ENCODE assay signal across 21 cellular contexts in genomic region chr13:77994166-77994565, GRCh38.
DNase-seq lines count a peak whose midpoint lies in the region; ATAC-seq and TF ChIP-seq lines count a peak whose summit lies in the region.
"Had no signal": no experiment of that assay in that cellular context is flagged by ENCODE, and none has a peak within 500 bp of the region (broad histone marks: within the 10 kb centered on the region; RNA-seq: fewer than 3 reads in every experiment).

No MANE protein-coding gene starts in this region.

- peak overlapping the region; percentile 54 for H3K27ac ChIP-seq in cardiac muscle cell
- no peak overlapping the region for H3K27ac ChIP-seq in SJCRH30
- peak overlapping the region; percentile 4 for H3K27ac ChIP-seq in caudate nucleus (ENCODE audit: low read depth, low read length)
- H3K27ac ChIP-seq: 22Rv1, A549, C4-2B, HL-60 had no signal

- H3K27me3 ChIP-seq in cardiac muscle cell, result no peaks in the 10 kb centered on the region
- no peaks in the 10 kb centered on the region for H3K27me3 ChIP-seq in SJCRH30

- no peaks in the 10 kb centered on the region for H3K4me1 Mint-ChIP-seq in stimulated activated memory B cell treated with anti-CD40 and anti-IgM and Interleukin-4, amounts not matched to agents 10 μg/mL and 1 μg/mL and 100 μg/mL, for 72 hours
- no peaks in the 10 kb centered on the region for H3K4me1 Mint-ChIP-seq in activated naive CD4-positive, alpha-beta T cell treated with anti-CD3 and anti-CD28 coated beads, Interleukin-2, amount 10 ng/mL, durations not matched to agents 7 days and 5 days
- H3K4me1 Mint-ChIP-seq: CD4-positive, alpha-beta memory T cell had no signal

- no peaks in the 10 kb centered on the region for H3K36me3 ChIP-seq in cardiac muscle cell
- H3K36me3 ChIP-seq in SJCRH30, result no peaks in the 10 kb centered on the region

- peaks cover 22% of the 10 kb centered on the region for H3K27me3 Mint-ChIP-seq in stimulated activated memory B cell treated with anti-CD40 and anti-IgM and Interleukin-4, amounts not matched to agents 10 μg/mL and 1 μg/mL and 100 μg/mL, for 72 hours
- no peaks in the 10 kb centered on the region for H3K27me3 Mint-ChIP-seq in activated naive CD4-positive, alpha-beta T cell treated with anti-CD3 and anti-CD28 coated beads, Interleukin-2, amount 10 ng/mL, durations not matched to agents 7 days and 5 days

- DNase-seq in cardiac muscle cell (ENCODE audit: low read depth in 1 of 2, low spot score in 1 of 2) (peak in 1 of 2 donors; percentile 51), Right ventricle myocardium inferior (ENCODE audit: missing footprints) (no peak), SJCRH30 (peak; percentile 12 to 13), caudate nucleus (lab: John Stamatoyannopoulos, UW) (no peak), cerebellar cortex (ENCODE audit: low spot score) (no peak)
- no peak for DNase-seq in activated naive CD4-positive, alpha-beta T cell treated with anti-CD3 and anti-CD28 coated beads, Interleukin-2, amount 10 ng/mL, durations not matched to agents 7 days and 5 days
- DNase-seq: AML-193; CD4-positive, alpha-beta memory T cell; DMS153; DMS79; GF-D8; GOT3; H7; HFFc6 had no signal

- ATAC-seq in Right ventricle myocardium inferior (no peak), GM21526 (IDR thresholded peaks at IDR 0.05; ENCODE audit: low FRiP score, unreplicated experiment) (no peak)
- ATAC-seq in stimulated activated memory B cell treated with anti-CD40 and anti-IgM and Interleukin-4, amounts not matched to agents 10 μg/mL and 1 μg/mL and 100 μg/mL, for 72 hours, result peak; percentile 43
- ATAC-seq: A549, HCT116 had no signal

- CTCF ChIA-PET in activated naive CD4-positive, alpha-beta T cell treated with anti-CD3 and anti-CD28 coated beads, Interleukin-2, amount 10 ng/mL, durations not matched to agents 7 days and 5 days (lab: Charles Lee), result no interaction called here

- H3K4me1 ChIP-seq in cardiac muscle cell (ENCODE audit: low read depth) (peaks cover 21% of the 10 kb centered on the region), SJCRH30 (no peaks in the 10 kb centered on the region)
- H3K4me1 ChIP-seq: A549 had no signal

- no peak for TF ChIP-seq CTCF in cardiac muscle cell (IDR thresholded peaks at IDR 0.05; ENCODE audit: low read depth, low read length)

- no peak overlapping the region for H3K4me3 Mint-ChIP-seq in stimulated activated memory B cell treated with anti-CD40 and anti-IgM and Interleukin-4, amounts not matched to agents 10 μg/mL and 1 μg/mL and 100 μg/mL, for 72 hours
- H3K4me3 Mint-ChIP-seq in activated naive CD4-positive, alpha-beta T cell treated with anti-CD3 and anti-CD28 coated beads, Interleukin-2, amount 10 ng/mL, durations not matched to agents 7 days and 5 days, result no peak overlapping the region
- H3K4me3 Mint-ChIP-seq: CD4-positive, alpha-beta memory T cell; HFFc6 had no signal

- H3K36me3 Mint-ChIP-seq in stimulated activated memory B cell treated with anti-CD40 and anti-IgM and Interleukin-4, amounts not matched to agents 10 μg/mL and 1 μg/mL and 100 μg/mL, for 72 hours, result peaks cover 4% of the 10 kb centered on the region
- H3K36me3 Mint-ChIP-seq in activated naive CD4-positive, alpha-beta T cell treated with anti-CD3 and anti-CD28 coated beads, Interleukin-2, amount 10 ng/mL, durations not matched to agents 7 days and 5 days, result no peaks in the 10 kb centered on the region
- H3K36me3 Mint-ChIP-seq: CD4-positive, alpha-beta memory T cell had no signal

- intact Hi-C loops in Right ventricle myocardium inferior (cut with DNase I), result no loop called here

- H3K27ac Mint-ChIP-seq in stimulated activated memory B cell treated with anti-CD40 and anti-IgM and Interleukin-4, amounts not matched to agents 10 μg/mL and 1 μg/mL and 100 μg/mL, for 72 hours, result no peak overlapping the region
- no peak overlapping the region for H3K27ac Mint-ChIP-seq in activated naive CD4-positive, alpha-beta T cell treated with anti-CD3 and anti-CD28 coated beads, Interleukin-2, amount 10 ng/mL, durations not matched to agents 7 days and 5 days
- H3K27ac Mint-ChIP-seq: HFFc6 had no signal

- H3K4me3 ChIP-seq in cardiac muscle cell, result no peak overlapping the region
- H3K4me3 ChIP-seq in SJCRH30, result no peak overlapping the region
- H3K4me3 ChIP-seq: A549 had no signal

- peaks cover 5% of the 10 kb centered on the region for H3K9me3 Mint-ChIP-seq in stimulated activated memory B cell treated with anti-CD40 and anti-IgM and Interleukin-4, amounts not matched to agents 10 μg/mL and 1 μg/mL and 100 μg/mL, for 72 hours
- no peaks in the 10 kb centered on the region for H3K9me3 Mint-ChIP-seq in activated naive CD4-positive, alpha-beta T cell treated with anti-CD3 and anti-CD28 coated beads, Interleukin-2, amount 10 ng/mL, durations not matched to agents 7 days and 5 days
- H3K9me3 Mint-ChIP-seq: HFFc6 had no signal

- H3K9me3 ChIP-seq in cardiac muscle cell (ENCODE audit: low read depth) (no peaks in the 10 kb centered on the region), SJCRH30 (replicated peaks) (no peaks in the 10 kb centered on the region)
- H3K9me3 ChIP-seq: A549 had no signal

Comparison
In these comparisons a context has a peak if more than half of its experiments do, and no peak if none do; other contexts are left out.
1. DNase-seq: peak in SJCRH30 (2 of 2); none in Right ventricle myocardium inferior (single experiment), caudate nucleus (0 of 61), activated naive CD4-positive, alpha-beta T cell treated with anti-CD3 and anti-CD28 coated beads, Interleukin-2, amount 10 ng/mL, durations not matched to agents 7 days and 5 days (single experiment) and cerebellar cortex (single experiment).